ENCODE assay signal across 10 cellular contexts in genomic region chr22:24807284-24807950, GRCh38. TPM values are rescaled to one million over a fixed set of nuclear protein-coding genes. Genes with fewer than 3 reads are reported as not detected.
DNase-seq lines count a peak whose midpoint lies in the region; ATAC-seq, FAIRE-seq and TF ChIP-seq lines count a peak whose summit lies in the region.
"Had no signal": no experiment of that assay in that cellular context is flagged by ENCODE, and none has a peak within 500 bp of the region (broad histone marks: within the 10 kb centered on the region; RNA-seq: fewer than 3 reads in every experiment).

No MANE protein-coding gene starts in this region.

- WGBS in small intestine, 3 donors = 72 to 76% (median 74%) methylated on average over 11 of the region's 11 CpGs

- H3K27me3 ChIP-seq in small intestine (ENCODE audit: control insufficient read depth in 2 of 2, insufficient read depth in 2 of 2, low read length in 2 of 2) = no peaks in the 10 kb centered on the region

- peaks cover 13% of the 10 kb centered on the region for H3K27me3 Mint-ChIP-seq in T-helper 1 cell treated with Interleukin-12 subunit alpha and Interleukin-12 subunit beta and Interleukin-4 antibody, amounts not matched to agents 30 μg/mL and 1 μg/mL, for 36 hours (ENCODE audit: low read depth)
- H3K27me3 Mint-ChIP-seq in central memory CD8-positive, alpha-beta T cell = no peaks in the 10 kb centered on the region

- H3K9me3 ChIP-seq in kidney (ENCODE audit: control insufficient read depth in 1 of 2, low read length in 2 of 2) (no peaks in the 10 kb centered on the region), small intestine (ENCODE audit: control insufficient read depth, low read depth) (no peaks in the 10 kb centered on the region)
- H3K9me3 ChIP-seq: A549 had no signal

- H3K36me3 ChIP-seq in kidney (ENCODE audit: control insufficient read depth in 1 of 2, insufficient read depth in 2 of 2, low read length in 2 of 2) (no peaks in the 10 kb centered on the region), small intestine (ENCODE audit: control insufficient read depth in 2 of 2, insufficient read depth in 2 of 2, low read length in 2 of 2) (no peaks in the 10 kb centered on the region)

- FAIRE-seq in kidney (lab: Jason Lieb, UNC) (no peak), small intestine (lab: Jason Lieb, UNC) (no peak)
- FAIRE-seq: A549 had no signal

- H3K9ac ChIP-seq in kidney (ENCODE audit: low read length in 2 of 2) = no peak overlapping the region

- no peaks in the 10 kb centered on the region for H3K36me3 Mint-ChIP-seq in T-helper 1 cell treated with Interleukin-12 subunit alpha and Interleukin-12 subunit beta and Interleukin-4 antibody, amounts not matched to agents 30 μg/mL and 1 μg/mL, for 36 hours (ENCODE audit: low read depth)
- H3K36me3 Mint-ChIP-seq in central memory CD8-positive, alpha-beta T cell (ENCODE audit: insufficient read depth) = peaks cover 8% of the 10 kb centered on the region

- peak overlapping the region; percentile 69 to 88 for H3K27ac ChIP-seq in kidney (ENCODE audit: low read depth in 2 of 2, low read length in 2 of 2)
- no peak overlapping the region for H3K27ac ChIP-seq in small intestine (ENCODE audit: low read depth in 1 of 2, low read length in 1 of 2)

- peaks cover 9% of the 10 kb centered on the region for H3K4me1 Mint-ChIP-seq in T-helper 1 cell treated with Interleukin-12 subunit alpha and Interleukin-12 subunit beta and Interleukin-4 antibody, amounts not matched to agents 30 μg/mL and 1 μg/mL, for 36 hours (ENCODE audit: low read depth)
- H3K4me1 Mint-ChIP-seq in central memory CD8-positive, alpha-beta T cell = peaks cover 12% of the 10 kb centered on the region

- TF ChIP-seq CTCF in kidney (IDR thresholded peaks at IDR 0.05; ENCODE audit: borderline replicate concordance, extremely low read depth, insufficient read depth) = no peak

- no peaks in the 10 kb centered on the region for H3K9me3 Mint-ChIP-seq in T-helper 1 cell treated with Interleukin-12 subunit alpha and Interleukin-12 subunit beta and Interleukin-4 antibody, amounts not matched to agents 30 μg/mL and 1 μg/mL, for 36 hours
- no peaks in the 10 kb centered on the region for H3K9me3 Mint-ChIP-seq in central memory CD8-positive, alpha-beta T cell

- H3K4me1 ChIP-seq in kidney (ENCODE audit: control insufficient read depth in 1 of 2, insufficient read depth in 1 of 2, low read depth in 1 of 2, low read length in 2 of 2) (peaks cover 0 to 25% of the 10 kb centered on the region in 2 donors), small intestine (ENCODE audit: control insufficient read depth in 2 of 2, insufficient read depth in 1 of 2, low read depth in 1 of 2, low read length in 1 of 2) (no peaks in the 10 kb centered on the region)
- H3K4me1 ChIP-seq: A549 had no signal

- DNase-seq in T-helper 1 cell (no peak), kidney (no peak), stromal cell of bone marrow (ENCODE audit: low read depth) (peak; percentile 1), ACHN (no peak), small intestine (no peak)
- DNase-seq in central memory CD8-positive, alpha-beta T cell (ENCODE audit: low spot score in 2 of 2) = no peak
- DNase-seq: SHP77 treated with DMSO at 0.1 percent for 48 hours had no signal

- H3K4me3 ChIP-seq in kidney (ENCODE audit: low read length in 2 of 2) (peak overlapping the region in 1 of 2 donors; percentile 44), small intestine (ENCODE audit: low read depth in 1 of 2, low read length in 2 of 2) (no peak overlapping the region)

- intact Hi-C loops in kidney (cut with DNase I) = no loop called here

- no peak overlapping the region for H3K27ac Mint-ChIP-seq in T-helper 1 cell treated with Interleukin-12 subunit alpha and Interleukin-12 subunit beta and Interleukin-4 antibody, amounts not matched to agents 30 μg/mL and 1 μg/mL, for 36 hours
- no peak overlapping the region for H3K27ac Mint-ChIP-seq in central memory CD8-positive, alpha-beta T cell (ENCODE audit: low read depth)

- in situ Hi-C loops in ACHN (cut with HindIII; ENCODE audit: low pct_ligation_motif_present, low pct_unique_long_range_greater_than_20kb, low sequenced_read_pairs) = no loop called here

- H3K4me3 Mint-ChIP-seq in T-helper 1 cell treated with Interleukin-12 subunit alpha and Interleukin-12 subunit beta and Interleukin-4 antibody, amounts not matched to agents 30 μg/mL and 1 μg/mL, for 36 hours = peak overlapping the region; percentile 8
- peak overlapping the region; percentile 38 for H3K4me3 Mint-ChIP-seq in central memory CD8-positive, alpha-beta T cell

- ATAC-seq in central memory CD8-positive, alpha-beta T cell (replicated peaks; ENCODE audit: extremely low read depth, poor library complexity, severe bottlenecking) = no peak
- ATAC-seq in GM21526 (IDR thresholded peaks at IDR 0.05; ENCODE audit: low FRiP score, unreplicated experiment) = no peak
- ATAC-seq: A549 had no signal

RNA-seq across cellular contexts. Expression of gene SGSM1, which starts 1.4 kb away (rescaled TPM):
- 4.7 TPM for total RNA-seq in kidney
- polyA plus RNA-seq in kidney (ENCODE audit: insufficient read depth, low read depth, low replicate concordance) (3.6 TPM), small intestine (1 to 10 TPM in 1 of 3 donors, under 1 TPM in 1, not detected in 1; 0.27 to 2.2 TPM)

RNA-seq across cellular contexts. Expression of gene PIWIL3, which starts 32.9 kb away (rescaled TPM):
- not detected for total RNA-seq in kidney
- not detected for polyA plus RNA-seq in kidney (ENCODE audit: insufficient read depth, low read depth, low replicate concordance)
- polyA plus RNA-seq in small intestine = not detected
- polyA plus RNA-seq: A549 had no signal

Comparison
In these comparisons a context has a peak if more than half of its experiments do, and no peak if none do; other contexts are left out.
1. H3K27ac ChIP-seq: peak in kidney (2 of 2); none in small intestine (0 of 2).